ENCODE assay signal across 24 cellular contexts in genomic region chr2:98696167-98696566, GRCh38. TPM values are rescaled to one million over a fixed set of nuclear protein-coding genes. Genes with fewer than 3 reads are reported as not detected.
A peak's percentile ranks its signal among the peaks of the same experiment; 100 is the strongest.
DNase-seq lines count a peak whose midpoint lies in the region; ATAC-seq and TF ChIP-seq lines count a peak whose summit lies in the region.
"Had no signal": no experiment of that assay in that cellular context is flagged by ENCODE, and none has a peak within 500 bp of the region (broad histone marks: within the 10 kb centered on the region; RNA-seq: fewer than 3 reads in every experiment).

No MANE protein-coding gene starts in this region.

- H3K4me1 ChIP-seq in left ventricle myocardium inferior: peaks cover 69% of the 10 kb centered on the region
- H3K4me1 ChIP-seq: BE2C had no signal

- H3K4me3 ChIP-seq in left ventricle myocardium inferior: no peak overlapping the region
- H3K4me3 ChIP-seq: GM12878, GM23248, K562, MG63 had no signal

- POLR2A ChIA-PET in T-cell (lab: Charles Lee): no interaction called here
- POLR2A ChIA-PET in naive thymus-derived CD8-positive, alpha-beta T cell (lab: Charles Lee): no interaction called here

- no peak for ATAC-seq in activated T-cell treated with anti-CD3 and anti-CD28 coated beads, Interleukin-2, amount 50 U/mL, for 72 hours (replicated peaks in 1 of 2)
- peak; percentile 60 for ATAC-seq in left ventricle myocardium superior
- ATAC-seq in T-cell (replicated peaks in 1 of 4): no peak
- no peak for ATAC-seq in naive thymus-derived CD8-positive, alpha-beta T cell
- ATAC-seq in HG03565 (IDR thresholded peaks at IDR 0.05; ENCODE audit: unreplicated experiment): no peak
- no peak for ATAC-seq in stimulated activated effector memory CD8-positive, alpha-beta T cell treated with anti-CD3 and anti-CD28 coated beads, Interleukin-12 subunit alpha, Interleukin-12 subunit beta, amount 100 ng/mL, for 72 hours
- ATAC-seq: GM12878, HepG2, K562 had no signal

- peak overlapping the region in 1 of 2 donors; percentile 5 for H3K4me3 Mint-ChIP-seq in activated T-cell treated with anti-CD3 and anti-CD28 coated beads, Interleukin-2, amount 50 U/mL, for 72 hours
- H3K4me3 Mint-ChIP-seq in T-cell: peak overlapping the region in 1 of 3 donors; percentile 45
- peak overlapping the region in 8 of 10 donors; percentile 6 to 68 (median 52) for H3K4me3 Mint-ChIP-seq in naive thymus-derived CD8-positive, alpha-beta T cell
- H3K4me3 Mint-ChIP-seq in stimulated activated effector memory CD8-positive, alpha-beta T cell treated with anti-CD3 and anti-CD28 coated beads, Interleukin-12 subunit alpha, Interleukin-12 subunit beta, amount 100 ng/mL, for 72 hours: no peak overlapping the region
- H3K4me3 Mint-ChIP-seq: H9, HFFc6 had no signal

- H3K27ac ChIP-seq in left ventricle myocardium inferior (replicated peaks): no peak overlapping the region
- H3K27ac ChIP-seq: GM23248, HL-60 had no signal

- H3K27ac Mint-ChIP-seq in activated T-cell treated with anti-CD3 and anti-CD28 coated beads, Interleukin-2, amount 50 U/mL, for 72 hours: peak overlapping the region; percentile 90
- peak overlapping the region; percentile 45 to 75 for H3K27ac Mint-ChIP-seq in T-cell
- H3K27ac Mint-ChIP-seq in naive thymus-derived CD8-positive, alpha-beta T cell: peak overlapping the region; percentile 3 to 90 (median 75)
- H3K27ac Mint-ChIP-seq in stimulated activated effector memory CD8-positive, alpha-beta T cell treated with anti-CD3 and anti-CD28 coated beads, Interleukin-12 subunit alpha, Interleukin-12 subunit beta, amount 100 ng/mL, for 72 hours: no peak overlapping the region
- H3K27ac Mint-ChIP-seq: H9, HFFc6 had no signal

- H3K36me3 Mint-ChIP-seq in activated T-cell treated with anti-CD3 and anti-CD28 coated beads, Interleukin-2, amount 50 U/mL, for 72 hours (ENCODE audit: insufficient read depth in 2 of 2): peaks cover 14 to 15% of the 10 kb centered on the region in 2 donors
- H3K36me3 Mint-ChIP-seq in T-cell: peaks cover 25% of the 10 kb centered on the region
- peaks cover 0 to 36% (median 4%) of the 10 kb centered on the region in 3 donors for H3K36me3 Mint-ChIP-seq in naive thymus-derived CD8-positive, alpha-beta T cell
- H3K36me3 Mint-ChIP-seq in stimulated activated effector memory CD8-positive, alpha-beta T cell treated with anti-CD3 and anti-CD28 coated beads, Interleukin-12 subunit alpha, Interleukin-12 subunit beta, amount 100 ng/mL, for 72 hours: peaks cover 8% of the 10 kb centered on the region

- H3K4me1 Mint-ChIP-seq in activated T-cell treated with anti-CD3 and anti-CD28 coated beads, Interleukin-2, amount 50 U/mL, for 72 hours (ENCODE audit: low read depth): peaks cover 70% of the 10 kb centered on the region
- H3K4me1 Mint-ChIP-seq in T-cell: peaks cover 79 to 85% (median 81%) of the 10 kb centered on the region in 3 donors
- peaks cover 38 to 86% (median 79%) of the 10 kb centered on the region in 4 donors for H3K4me1 Mint-ChIP-seq in naive thymus-derived CD8-positive, alpha-beta T cell
- peaks cover 59% of the 10 kb centered on the region for H3K4me1 Mint-ChIP-seq in stimulated activated effector memory CD8-positive, alpha-beta T cell treated with anti-CD3 and anti-CD28 coated beads, Interleukin-12 subunit alpha, Interleukin-12 subunit beta, amount 100 ng/mL, for 72 hours
- H3K4me1 Mint-ChIP-seq: H9 had no signal

- peaks cover 0 to 2% of the 10 kb centered on the region in 2 donors for H3K9me3 Mint-ChIP-seq in activated T-cell treated with anti-CD3 and anti-CD28 coated beads, Interleukin-2, amount 50 U/mL, for 72 hours
- no peaks in the 10 kb centered on the region for H3K9me3 Mint-ChIP-seq in T-cell
- no peaks in the 10 kb centered on the region for H3K9me3 Mint-ChIP-seq in naive thymus-derived CD8-positive, alpha-beta T cell
- H3K9me3 Mint-ChIP-seq in stimulated activated effector memory CD8-positive, alpha-beta T cell treated with anti-CD3 and anti-CD28 coated beads, Interleukin-12 subunit alpha, Interleukin-12 subunit beta, amount 100 ng/mL, for 72 hours: no peaks in the 10 kb centered on the region
- H3K9me3 Mint-ChIP-seq: H9, HFFc6 had no signal

- H3K27me3 ChIP-seq in left ventricle myocardium inferior (ENCODE audit: low read depth): no peaks in the 10 kb centered on the region
- H3K27me3 ChIP-seq: BE2C, MG63 had no signal

- intact Hi-C loops in left ventricle myocardium superior (cut with micrococcal nuclease): no loop called here
- intact Hi-C loops in left ventricle myocardium inferior (cut with micrococcal nuclease): no loop called here

- no peaks in the 10 kb centered on the region for H3K36me3 ChIP-seq in left ventricle myocardium inferior
- H3K36me3 ChIP-seq: BE2C, MG63 had no signal

- H3K9me3 ChIP-seq in left ventricle myocardium inferior (replicated peaks): no peaks in the 10 kb centered on the region
- H3K9me3 ChIP-seq: BE2C, MG63 had no signal

- no peaks in the 10 kb centered on the region for H3K27me3 Mint-ChIP-seq in activated T-cell treated with anti-CD3 and anti-CD28 coated beads, Interleukin-2, amount 50 U/mL, for 72 hours (ENCODE audit: low read depth)
- H3K27me3 Mint-ChIP-seq in T-cell: no peaks in the 10 kb centered on the region
- H3K27me3 Mint-ChIP-seq in naive thymus-derived CD8-positive, alpha-beta T cell: no peaks in the 10 kb centered on the region

- CTCF ChIA-PET in T-cell (lab: Charles Lee): no interaction called here

- DNase-seq in activated T-cell treated with anti-CD3 and anti-CD28 coated beads, Interleukin-2, amount 50 U/mL, for 72 hours: no peak
- DNase-seq in activated T-cell treated with anti-CD3 and anti-CD28 coated beads for 4 hours (no peak), left ventricle myocardium superior (no peak), left ventricle myocardium inferior (no peak), T-cell (no peak)
- no peak for DNase-seq in naive thymus-derived CD8-positive, alpha-beta T cell
- DNase-seq in stimulated activated effector memory CD8-positive, alpha-beta T cell treated with anti-CD3 and anti-CD28 coated beads, Interleukin-12 subunit alpha, Interleukin-12 subunit beta, amount 100 ng/mL, for 72 hours (ENCODE audit: low spot score in 2 of 2): no peak
- DNase-seq: BE2C, DND-41, GM23248, H9, HFFc6, MG63, NCI-H1048, NCI-H1417 treated with DMSO at 0.1 percent for 48 hours, NCI-H187, NCI-H446, NCI-H526, OCI-M1 had no signal

- TF ChIP-seq CTCF in left ventricle myocardium inferior (IDR thresholded peaks at IDR 0.05; ENCODE audit: borderline replicate concordance): no peak

RNA-seq across cellular contexts. Expression of gene MGAT4A, which starts 34.8 kb away (rescaled TPM):
- total RNA-seq in activated T-cell treated with anti-CD3 and anti-CD28 coated beads, Interleukin-2, amount 50 U/mL, for 72 hours: 100 to 1,000 TPM; 108 to 109 TPM
- total RNA-seq in left ventricle myocardium superior (18.8 TPM), left ventricle myocardium inferior (18.4 TPM), T-cell (100 to 1,000 TPM; 185 to 220 (median 199) TPM)
- total RNA-seq in naive thymus-derived CD8-positive, alpha-beta T cell: 100 to 1,000 TPM; 291 to 295 TPM
- 100 to 1,000 TPM; 285 to 350 (median 310) TPM for polyA plus RNA-seq in naive thymus-derived CD8-positive, alpha-beta T cell
- polyA plus RNA-seq: GM23248 had no signal
